1 cellular context compared by ENCODE assay signal in genomic region chr1:174976436-174977107, GRCh38.
TF ChIP-seq lines count a peak whose summit lies in the region.

No MANE protein-coding gene starts in this region.

TF ChIP-seq in GM23338, 12 proteins besides CTCF, POLR2A, EP300 and RAD21 (continued from another document):
- no peak for TF ChIP-seq ZNF462 (CRISPR knock-in tag; IDR thresholded peaks at IDR 0.05)
- no peak for TF ChIP-seq POLR2AphosphoS5 (IDR thresholded peaks at IDR 0.05; ENCODE audit: low read depth)
